In genomic region chr19:16297575-16298178, GRCh38 we compare ENCODE assay signal across 31 cellular contexts.
"Had no signal": no experiment of that assay in that cellular context is flagged by ENCODE, and none has a peak within 500 bp of the region (broad histone marks: within the 10 kb centered on the region; RNA-seq: fewer than 3 reads in every experiment).

No MANE protein-coding gene starts in this region.

- H3K27me3 ChIP-seq: adrenal gland, body of pancreas, dorsolateral prefrontal cortex, heart left ventricle, ovary, suprapubic skin, tibial nerve had no signal

- ATAC-seq: activated CD4-positive, CD25-positive, alpha-beta regulatory T cell treated with anti-CD3 and anti-CD28 coated beads, Interleukin-2, amount 50 U/mL, for 24 hours; body of pancreas; foreskin keratinocyte; heart left ventricle; left lobe of liver; lower lobe of right lung; stimulated activated naive B cell treated with anti-CD40 and anti-IgM and Interleukin-4, amounts not matched to agents 10 μg/mL and 1 μg/mL and 100 μg/mL, for 72 hours had no signal

- H3K9me3 ChIP-seq: adrenal gland, body of pancreas, lower lobe of right lung, ovary, suprapubic skin, tibial nerve had no signal

- H3K27ac ChIP-seq: adrenal gland, body of pancreas, coronary artery, dorsolateral prefrontal cortex, foreskin keratinocyte, heart left ventricle, lower lobe of right lung, ovary, suprapubic skin, tibial nerve, WERI-Rb-1 had no signal

- DNase-seq: activated CD4-positive, alpha-beta T cell treated with anti-CD3 and anti-CD28 coated beads for 48 hours; activated CD4-positive, alpha-beta T cell treated with anti-CD3 and anti-CD28 coated beads, Interleukin-2, amount 50 U/mL, for 48 hours; activated CD8-positive, alpha-beta memory T cell treated with anti-CD3 and anti-CD28 coated beads for 24 hours; activated effector memory CD4-positive, alpha-beta T cell treated with anti-CD3 and anti-CD28 coated beads, Interleukin-2, amount 50 U/mL, for 16 hours; activated naive CD4-positive, alpha-beta T cell treated with anti-CD3 and anti-CD28 coated beads for 36 hours; activated naive CD8-positive, alpha-beta T cell treated with anti-CD3 and anti-CD28 coated beads for 36 hours; adrenal gland; aorta; body of pancreas; cerebellar nuclear complex; dorsolateral prefrontal cortex; effector memory CD4-positive, alpha-beta T cell; erythroblast; foreskin keratinocyte; heart left ventricle; hypothalamus; immature natural killer cell; lower lobe of right lung; mesenchymal stem cell; naive B cell; ovary; stimulated activated CD4-positive, alpha-beta T cell treated with anti-CD3 and anti-CD28 coated beads, Interleukin-15, amount 100 ng/mL, for 24 hours; stimulated activated CD4-positive, alpha-beta T cell treated with anti-CD3 and anti-CD28 coated beads, Interleukin-2, amount 100 ng/mL, for 24 hours; stimulated activated naive B cell treated with anti-CD40 and anti-IgM and Interleukin-4, amounts not matched to agents 10 μg/mL and 1 μg/mL and 100 μg/mL, for 72 hours; WERI-Rb-1 had no signal

- H3K36me3 ChIP-seq: adrenal gland, heart left ventricle, lower lobe of right lung, ovary, suprapubic skin, tibial nerve, WERI-Rb-1 had no signal

- H3K4me1 ChIP-seq: adrenal gland, foreskin keratinocyte had no signal

- H3K4me3 ChIP-seq: adrenal gland, body of pancreas, coronary artery, dorsolateral prefrontal cortex, heart left ventricle, lower lobe of right lung, ovary, suprapubic skin, tibial nerve had no signal

- FAIRE-seq: urothelium cell line had no signal
